ENCODE assay signal across 1 cellular context in the genomic region with DNA sequence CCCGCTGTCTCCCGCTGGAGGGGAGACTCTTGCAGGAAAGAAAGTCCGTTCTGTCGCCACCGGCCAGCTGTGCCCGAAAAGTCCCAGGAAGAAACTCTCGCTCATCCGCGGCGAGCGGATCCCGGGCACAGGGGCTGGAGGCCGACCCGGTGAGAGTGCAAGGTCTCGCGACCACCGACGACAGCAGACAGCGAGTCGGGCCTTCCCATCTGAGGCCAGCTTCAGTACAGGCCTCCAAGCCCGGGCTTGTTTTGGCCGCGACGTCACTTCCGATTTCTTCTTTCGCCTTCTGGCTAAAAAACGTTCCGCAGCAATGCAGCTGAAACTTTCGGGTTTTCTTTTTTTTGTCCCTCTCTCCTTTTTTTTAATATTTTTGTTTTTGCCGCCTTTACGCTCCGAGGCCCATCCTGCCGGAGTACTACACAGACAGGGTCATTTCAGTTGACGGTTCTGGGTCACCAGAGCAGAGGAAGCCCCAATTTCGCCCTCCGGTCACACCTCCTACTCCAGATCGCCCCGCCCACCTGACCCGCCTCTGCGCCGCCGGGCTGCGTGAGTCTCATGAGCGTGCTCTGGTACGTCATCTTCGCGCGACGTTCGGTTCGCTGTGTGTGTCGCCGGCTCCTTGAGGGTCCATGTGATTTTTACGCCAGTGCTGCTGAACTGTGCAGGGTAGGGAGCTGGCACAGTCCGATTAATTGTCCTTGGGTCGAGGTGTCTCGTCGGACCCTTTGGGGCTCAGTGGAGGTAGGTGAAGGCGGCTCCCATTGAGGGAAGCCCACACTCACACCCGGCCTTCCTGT.
A peak's percentile ranks its signal among the peaks of the same experiment; 100 is the strongest.
TF ChIP-seq lines count a peak whose summit lies in the region.

A gene with protein sequence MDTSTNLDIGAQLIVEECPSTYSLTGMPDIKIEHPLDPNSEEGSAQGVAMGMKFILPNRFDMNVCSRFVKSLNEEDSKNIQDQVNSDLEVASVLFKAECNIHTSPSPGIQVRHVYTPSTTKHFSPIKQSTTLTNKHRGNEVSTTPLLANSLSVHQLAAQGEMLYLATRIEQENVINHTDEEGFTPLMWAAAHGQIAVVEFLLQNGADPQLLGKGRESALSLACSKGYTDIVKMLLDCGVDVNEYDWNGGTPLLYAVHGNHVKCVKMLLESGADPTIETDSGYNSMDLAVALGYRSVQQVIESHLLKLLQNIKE (minus strand): TSS at position 474 of the 803 bp plus-strand sequence. CDS start 2,758 bp downstream, outside the sequence.
A gene with protein sequence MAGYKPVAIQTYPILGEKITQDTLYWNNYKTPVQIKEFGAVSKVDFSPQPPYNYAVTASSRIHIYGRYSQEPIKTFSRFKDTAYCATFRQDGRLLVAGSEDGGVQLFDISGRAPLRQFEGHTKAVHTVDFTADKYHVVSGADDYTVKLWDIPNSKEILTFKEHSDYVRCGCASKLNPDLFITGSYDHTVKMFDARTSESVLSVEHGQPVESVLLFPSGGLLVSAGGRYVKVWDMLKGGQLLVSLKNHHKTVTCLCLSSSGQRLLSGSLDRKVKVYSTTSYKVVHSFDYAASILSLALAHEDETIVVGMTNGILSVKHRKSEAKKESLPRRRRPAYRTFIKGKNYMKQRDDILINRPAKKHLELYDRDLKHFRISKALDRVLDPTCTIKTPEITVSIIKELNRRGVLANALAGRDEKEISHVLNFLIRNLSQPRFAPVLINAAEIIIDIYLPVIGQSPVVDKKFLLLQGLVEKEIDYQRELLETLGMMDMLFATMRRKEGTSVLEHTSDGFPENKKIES (plus strand): TSS at position 578 of the 803 bp plus-strand sequence. CDS start 1,602 bp downstream, outside the sequence.

TF ChIP-seq in HEK293, 187 proteins besides CTCF, POLR2A, EP300 and RAD21 (continued from another document and continues in another):
- TF ChIP-seq, protein P1, sequence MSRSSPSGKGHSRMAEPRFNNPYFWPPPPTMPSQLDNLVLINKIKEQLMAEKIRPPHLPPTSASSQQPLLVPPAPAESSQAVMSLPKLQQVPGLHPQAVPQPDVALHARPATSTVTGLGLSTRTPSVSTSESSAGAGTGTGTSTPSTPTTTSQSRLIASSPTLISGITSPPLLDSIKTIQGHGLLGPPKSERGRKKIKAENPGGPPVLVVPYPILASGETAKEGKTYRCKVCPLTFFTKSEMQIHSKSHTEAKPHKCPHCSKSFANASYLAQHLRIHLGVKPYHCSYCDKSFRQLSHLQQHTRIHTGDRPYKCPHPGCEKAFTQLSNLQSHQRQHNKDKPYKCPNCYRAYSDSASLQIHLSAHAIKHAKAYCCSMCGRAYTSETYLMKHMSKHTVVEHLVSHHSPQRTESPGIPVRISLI (tag by site-specific recombination; IDR thresholded peaks at IDR 0.05): peak; percentile 95
- no peak for TF ChIP-seq ZNF623 (tag by site-specific recombination; IDR thresholded peaks at IDR 0.05)
- 0 out of 2 replicates have a peak, but pooled peaks have one; percentile 7 for TF ChIP-seq ZSCAN23 (tag by site-specific recombination; IDR thresholded peaks at IDR 0.05)
- TF ChIP-seq, protein P2, sequence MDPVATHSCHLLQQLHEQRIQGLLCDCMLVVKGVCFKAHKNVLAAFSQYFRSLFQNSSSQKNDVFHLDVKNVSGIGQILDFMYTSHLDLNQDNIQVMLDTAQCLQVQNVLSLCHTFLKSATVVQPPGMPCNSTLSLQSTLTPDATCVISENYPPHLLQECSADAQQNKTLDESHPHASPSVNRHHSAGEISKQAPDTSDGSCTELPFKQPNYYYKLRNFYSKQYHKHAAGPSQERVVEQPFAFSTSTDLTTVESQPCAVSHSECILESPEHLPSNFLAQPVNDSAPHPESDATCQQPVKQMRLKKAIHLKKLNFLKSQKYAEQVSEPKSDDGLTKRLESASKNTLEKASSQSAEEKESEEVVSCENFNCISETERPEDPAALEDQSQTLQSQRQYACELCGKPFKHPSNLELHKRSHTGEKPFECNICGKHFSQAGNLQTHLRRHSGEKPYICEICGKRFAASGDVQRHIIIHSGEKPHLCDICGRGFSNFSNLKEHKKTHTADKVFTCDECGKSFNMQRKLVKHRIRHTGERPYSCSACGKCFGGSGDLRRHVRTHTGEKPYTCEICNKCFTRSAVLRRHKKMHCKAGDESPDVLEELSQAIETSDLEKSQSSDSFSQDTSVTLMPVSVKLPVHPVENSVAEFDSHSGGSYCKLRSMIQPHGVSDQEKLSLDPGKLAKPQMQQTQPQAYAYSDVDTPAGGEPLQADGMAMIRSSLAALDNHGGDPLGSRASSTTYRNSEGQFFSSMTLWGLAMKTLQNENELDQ (tag by site-specific recombination; IDR thresholded peaks at IDR 0.05; ENCODE audit: low read depth): no peak
- no peak for TF ChIP-seq ZNF521 (tag by site-specific recombination; IDR thresholded peaks at IDR 0.05)
- TF ChIP-seq, protein P3, sequence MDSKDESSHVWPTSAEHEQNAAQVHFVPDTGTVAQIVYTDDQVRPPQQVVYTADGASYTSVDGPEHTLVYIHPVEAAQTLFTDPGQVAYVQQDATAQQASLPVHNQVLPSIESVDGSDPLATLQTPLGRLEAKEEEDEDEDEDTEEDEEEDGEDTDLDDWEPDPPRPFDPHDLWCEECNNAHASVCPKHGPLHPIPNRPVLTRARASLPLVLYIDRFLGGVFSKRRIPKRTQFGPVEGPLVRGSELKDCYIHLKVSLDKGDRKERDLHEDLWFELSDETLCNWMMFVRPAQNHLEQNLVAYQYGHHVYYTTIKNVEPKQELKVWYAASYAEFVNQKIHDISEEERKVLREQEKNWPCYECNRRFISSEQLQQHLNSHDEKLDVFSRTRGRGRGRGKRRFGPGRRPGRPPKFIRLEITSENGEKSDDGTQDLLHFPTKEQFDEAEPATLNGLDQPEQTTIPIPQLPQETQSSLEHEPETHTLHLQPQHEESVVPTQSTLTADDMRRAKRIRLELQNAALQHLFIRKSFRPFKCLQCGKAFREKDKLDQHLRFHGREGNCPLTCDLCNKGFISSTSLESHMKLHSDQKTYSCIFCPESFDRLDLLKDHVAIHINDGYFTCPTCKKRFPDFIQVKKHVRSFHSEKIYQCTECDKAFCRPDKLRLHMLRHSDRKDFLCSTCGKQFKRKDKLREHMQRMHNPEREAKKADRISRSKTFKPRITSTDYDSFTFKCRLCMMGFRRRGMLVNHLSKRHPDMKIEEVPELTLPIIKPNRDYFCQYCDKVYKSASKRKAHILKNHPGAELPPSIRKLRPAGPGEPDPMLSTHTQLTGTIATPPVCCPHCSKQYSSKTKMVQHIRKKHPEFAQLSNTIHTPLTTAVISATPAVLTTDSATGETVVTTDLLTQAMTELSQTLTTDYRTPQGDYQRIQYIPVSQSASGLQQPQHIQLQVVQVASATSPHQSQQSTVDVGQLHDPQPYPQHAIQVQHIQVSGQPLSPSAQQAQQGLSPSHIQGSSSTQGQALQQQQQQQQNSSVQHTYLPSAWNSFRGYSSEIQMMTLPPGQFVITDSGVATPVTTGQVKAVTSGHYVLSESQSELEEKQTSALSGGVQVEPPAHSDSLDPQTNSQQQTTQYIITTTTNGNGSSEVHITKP (tag by site-specific recombination; IDR thresholded peaks at IDR 0.05): peak; percentile 88
- no peak for TF ChIP-seq ZNF19 (tag by site-specific recombination; IDR thresholded peaks at IDR 0.05; ENCODE audit: low read depth)
- TF ChIP-seq ZFP37 (tag by site-specific recombination; IDR thresholded peaks at IDR 0.05): peak; percentile 74
- TF ChIP-seq, protein P4, sequence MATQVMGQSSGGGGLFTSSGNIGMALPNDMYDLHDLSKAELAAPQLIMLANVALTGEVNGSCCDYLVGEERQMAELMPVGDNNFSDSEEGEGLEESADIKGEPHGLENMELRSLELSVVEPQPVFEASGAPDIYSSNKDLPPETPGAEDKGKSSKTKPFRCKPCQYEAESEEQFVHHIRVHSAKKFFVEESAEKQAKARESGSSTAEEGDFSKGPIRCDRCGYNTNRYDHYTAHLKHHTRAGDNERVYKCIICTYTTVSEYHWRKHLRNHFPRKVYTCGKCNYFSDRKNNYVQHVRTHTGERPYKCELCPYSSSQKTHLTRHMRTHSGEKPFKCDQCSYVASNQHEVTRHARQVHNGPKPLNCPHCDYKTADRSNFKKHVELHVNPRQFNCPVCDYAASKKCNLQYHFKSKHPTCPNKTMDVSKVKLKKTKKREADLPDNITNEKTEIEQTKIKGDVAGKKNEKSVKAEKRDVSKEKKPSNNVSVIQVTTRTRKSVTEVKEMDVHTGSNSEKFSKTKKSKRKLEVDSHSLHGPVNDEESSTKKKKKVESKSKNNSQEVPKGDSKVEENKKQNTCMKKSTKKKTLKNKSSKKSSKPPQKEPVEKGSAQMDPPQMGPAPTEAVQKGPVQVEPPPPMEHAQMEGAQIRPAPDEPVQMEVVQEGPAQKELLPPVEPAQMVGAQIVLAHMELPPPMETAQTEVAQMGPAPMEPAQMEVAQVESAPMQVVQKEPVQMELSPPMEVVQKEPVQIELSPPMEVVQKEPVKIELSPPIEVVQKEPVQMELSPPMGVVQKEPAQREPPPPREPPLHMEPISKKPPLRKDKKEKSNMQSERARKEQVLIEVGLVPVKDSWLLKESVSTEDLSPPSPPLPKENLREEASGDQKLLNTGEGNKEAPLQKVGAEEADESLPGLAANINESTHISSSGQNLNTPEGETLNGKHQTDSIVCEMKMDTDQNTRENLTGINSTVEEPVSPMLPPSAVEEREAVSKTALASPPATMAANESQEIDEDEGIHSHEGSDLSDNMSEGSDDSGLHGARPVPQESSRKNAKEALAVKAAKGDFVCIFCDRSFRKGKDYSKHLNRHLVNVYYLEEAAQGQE (tag by site-specific recombination; IDR thresholded peaks at IDR 0.05): peak; percentile 53; the same call in 1 of the 2 replicates
- TF ChIP-seq ZNF501 (tag by site-specific recombination; IDR thresholded peaks at IDR 0.05): peak; percentile 63; the same call in 1 of the 2 replicates
- peak; percentile 42; the same call in 1 of the 2 replicates for TF ChIP-seq ZNF366 (tag by site-specific recombination; conservative IDR thresholded peaks at IDR 0.05)
- no peak for TF ChIP-seq ZNF132 (tag by site-specific recombination; IDR thresholded peaks at IDR 0.05; ENCODE audit: borderline replicate concordance)
- TF ChIP-seq KLF8 (tag by site-specific recombination; IDR thresholded peaks at IDR 0.05): peak; percentile 81; the same call in 1 of the 2 replicates
- TF ChIP-seq ZNF169 (tag by site-specific recombination; IDR thresholded peaks at IDR 0.05): no peak
- TF ChIP-seq, protein P5, sequence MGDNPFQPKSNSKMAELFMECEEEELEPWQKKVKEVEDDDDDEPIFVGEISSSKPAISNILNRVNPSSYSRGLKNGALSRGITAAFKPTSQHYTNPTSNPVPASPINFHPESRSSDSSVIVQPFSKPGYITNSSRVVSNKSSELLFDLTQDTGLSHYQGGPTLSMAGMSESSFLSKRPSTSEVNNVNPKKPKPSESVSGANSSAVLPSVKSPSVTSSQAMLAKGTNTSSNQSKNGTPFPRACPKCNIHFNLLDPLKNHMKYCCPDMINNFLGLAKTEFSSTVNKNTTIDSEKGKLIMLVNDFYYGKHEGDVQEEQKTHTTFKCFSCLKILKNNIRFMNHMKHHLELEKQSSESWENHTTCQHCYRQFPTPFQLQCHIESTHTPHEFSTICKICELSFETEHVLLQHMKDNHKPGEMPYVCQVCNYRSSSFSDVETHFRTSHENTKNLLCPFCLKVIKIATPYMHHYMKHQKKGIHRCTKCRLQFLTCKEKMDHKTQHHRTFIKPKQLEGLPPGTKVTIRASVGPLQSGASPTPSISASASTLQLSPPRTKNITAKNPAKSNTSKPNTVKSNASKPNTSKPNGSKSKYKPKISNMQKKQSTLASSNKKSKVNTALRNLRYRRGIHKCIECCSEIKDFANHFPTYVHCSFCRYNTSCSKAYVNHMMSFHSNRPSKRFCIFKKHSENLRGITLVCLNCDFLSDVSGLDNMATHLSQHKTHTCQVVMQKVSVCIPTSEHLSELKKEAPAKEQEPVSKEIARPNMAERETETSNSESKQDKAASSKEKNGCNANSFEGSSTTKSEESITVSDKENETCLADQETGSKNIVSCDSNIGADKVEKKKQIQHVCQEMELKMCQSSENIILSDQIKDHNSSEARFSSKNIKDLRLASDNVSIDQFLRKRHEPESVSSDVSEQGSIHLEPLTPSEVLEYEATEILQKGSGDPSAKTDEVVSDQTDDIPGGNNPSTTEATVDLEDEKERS (tag by site-specific recombination; IDR thresholded peaks at IDR 0.05): no peak
- no peak for TF ChIP-seq OSR2 (tag by site-specific recombination; IDR thresholded peaks at IDR 0.05)
- no peak for TF ChIP-seq ZNF510 (tag by site-specific recombination; IDR thresholded peaks at IDR 0.05; ENCODE audit: insufficient replicate concordance)
- TF ChIP-seq, protein P6, sequence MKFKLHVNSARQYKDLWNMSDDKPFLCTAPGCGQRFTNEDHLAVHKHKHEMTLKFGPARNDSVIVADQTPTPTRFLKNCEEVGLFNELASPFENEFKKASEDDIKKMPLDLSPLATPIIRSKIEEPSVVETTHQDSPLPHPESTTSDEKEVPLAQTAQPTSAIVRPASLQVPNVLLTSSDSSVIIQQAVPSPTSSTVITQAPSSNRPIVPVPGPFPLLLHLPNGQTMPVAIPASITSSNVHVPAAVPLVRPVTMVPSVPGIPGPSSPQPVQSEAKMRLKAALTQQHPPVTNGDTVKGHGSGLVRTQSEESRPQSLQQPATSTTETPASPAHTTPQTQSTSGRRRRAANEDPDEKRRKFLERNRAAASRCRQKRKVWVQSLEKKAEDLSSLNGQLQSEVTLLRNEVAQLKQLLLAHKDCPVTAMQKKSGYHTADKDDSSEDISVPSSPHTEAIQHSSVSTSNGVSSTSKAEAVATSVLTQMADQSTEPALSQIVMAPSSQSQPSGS (tag by site-specific recombination; IDR thresholded peaks at IDR 0.05; ENCODE audit: low read depth): 0 out of 2 replicates have a peak, but pooled peaks have one; percentile 31
- TF ChIP-seq ZNF549 (tag by site-specific recombination; IDR thresholded peaks at IDR 0.05): no peak
